ENCODE assay signal across 8 cellular contexts in genomic region chr6:2988426-2989331, GRCh38. TPM values are rescaled to one million over a fixed set of nuclear protein-coding genes. Genes with fewer than 3 reads are reported as not detected.
DNase-seq lines count a peak whose midpoint lies in the region; ATAC-seq, FAIRE-seq and TF ChIP-seq lines count a peak whose summit lies in the region.

No MANE protein-coding gene starts in this region.

- peak overlapping the region; percentile 59 for H2AFZ ChIP-seq in hepatocyte

- peak; percentile 38 for FAIRE-seq in GM12892 (lab: Jason Lieb, UNC)

- H3K4me1 Mint-ChIP-seq in T-helper 17 cell, result peaks cover 17% of the 10 kb centered on the region

- no peaks in the 10 kb centered on the region for H3K27me3 Mint-ChIP-seq in T-helper 17 cell

- peak overlapping the region; percentile 97 for H3K4me3 Mint-ChIP-seq in T-helper 17 cell

- peaks cover 16% of the 10 kb centered on the region for H3K4me1 ChIP-seq in hepatocyte (ENCODE audit: insufficient read depth)

- H3K27me3 ChIP-seq in hepatocyte, result no peaks in the 10 kb centered on the region

- peak overlapping the region; percentile 87 for H3K4me2 ChIP-seq in hepatocyte

- TF ChIP-seq POLR2A in GM12892 (IDR thresholded peaks at IDR 0.05; ENCODE audit: low read depth, low read length), result peak; percentile 40; the same call in 1 of the 2 replicates

- under 1% methylated on average over 54 of the region's 64 CpGs for WGBS in hepatocyte (ENCODE audit: low lambda C conversion rate, missing lambda C conversion rate)

- H3K4me3 ChIP-seq in astrocyte of the cerebellum (ENCODE audit: low read depth, low read length) (peak overlapping the region; percentile 71), hepatocyte (peak overlapping the region; percentile 34)

- H3K9me2 ChIP-seq in hepatocyte (replicated peaks; ENCODE audit: insufficient read depth), result no peaks in the 10 kb centered on the region

- DNase-seq in GM12892 (ENCODE audit: insufficient read length) (peak; percentile 63), NCI-H146 (lab: John Stamatoyannopoulos, UW) (peak; percentile 75), T-helper 17 cell (peak; percentile 70), astrocyte of the cerebellum (ENCODE audit: low read depth) (peak; percentile 58), hepatocyte (ENCODE audit: low spot score) (peak; percentile 96), renal cortical epithelial cell (ENCODE audit: low read depth) (peak; percentile 87), NCI-H1048 (lab: John Stamatoyannopoulos, UW) (no peak)

- H3K79me2 ChIP-seq in hepatocyte, result peaks cover 4% of the 10 kb centered on the region

- peaks cover under 1% of the 10 kb centered on the region for H3K36me3 Mint-ChIP-seq in T-helper 17 cell (ENCODE audit: low read depth)

- no peaks in the 10 kb centered on the region for H3K9me3 ChIP-seq in T-helper 17 cell (ENCODE audit: control insufficient read depth, low read length, poor library complexity, severe bottlenecking)
- H3K9me3 ChIP-seq in hepatocyte (ENCODE audit: low read depth), result no peaks in the 10 kb centered on the region

- H3K27ac Mint-ChIP-seq in T-helper 17 cell, result peak overlapping the region; percentile 97

- H4K20me1 ChIP-seq in hepatocyte (ENCODE audit: insufficient read depth, poor library complexity, severe bottlenecking), result no peaks in the 10 kb centered on the region

- in situ Hi-C loops in astrocyte of the cerebellum (cut with HindIII; ENCODE audit: low sequenced_read_pairs), result no loop called here

- TF ChIP-seq CTCF in astrocyte of the cerebellum (IDR thresholded peaks at IDR 0.05; ENCODE audit: low read depth, low read length, missing control alignments) (peak; percentile 68), hepatocyte (IDR thresholded peaks at IDR 0.05; ENCODE audit: poor library complexity) (peak; percentile 93)

- peak; percentile 67 for ATAC-seq in HG02852 (IDR thresholded peaks at IDR 0.05; ENCODE audit: unreplicated experiment)
- ATAC-seq in T-helper 17 cell, result peak; percentile 80

- no peaks in the 10 kb centered on the region for H3K36me3 ChIP-seq in hepatocyte (replicated peaks; ENCODE audit: insufficient read depth, low read depth)

- peak overlapping the region; percentile 99 for H3K27ac ChIP-seq in hepatocyte

RNA-seq across cellular contexts. Expression of gene NQO2, which starts 11.0 kb away (rescaled TPM):
- 9.2 TPM for polyA plus RNA-seq in GM12892 (2012; ENCODE audit: missing spikeins)
- total RNA-seq in T-helper 17 cell (10 to 100 TPM in 1 of 2 donors, 1 to 10 TPM in 1; 9.2 to 14.2 TPM), hepatocyte (22.5 and 23.4 TPM in 2 replicates), renal cortical epithelial cell (29.0 and 35.8 TPM in 2 replicates)
- 28.6 and 38.5 TPM in 2 replicates for polyA plus RNA-seq in hepatocyte

RNA-seq across cellular contexts. Expression of gene SERPINB6, which starts 17.3 kb away (rescaled TPM):
- 5.9 TPM for polyA plus RNA-seq in GM12892 (2012; ENCODE audit: missing spikeins)
- total RNA-seq in T-helper 17 cell (10 to 100 TPM in 1 of 2 donors, 1 to 10 TPM in 1; 9.1 to 26.4 TPM), hepatocyte (77.7 and 87.9 TPM in 2 replicates), renal cortical epithelial cell (113 and 137 TPM in 2 replicates)
- polyA plus RNA-seq in hepatocyte, result 109 and 117 TPM in 2 replicates
